ENCODE assay signal across 21 cellular contexts in genomic region chr1:175978926-175979325, GRCh38.
"Had no signal": no experiment of that assay in that cellular context is flagged by ENCODE, and none has a peak within 500 bp of the region (broad histone marks: within the 10 kb centered on the region; RNA-seq: fewer than 3 reads in every experiment).

No MANE protein-coding gene starts in this region.

- H3K4me3 Mint-ChIP-seq: nephron progenitor cell, type B pancreatic cell had no signal

- H3K27me3 ChIP-seq: ascending aorta, breast epithelium, esophagus muscularis mucosa, stomach, testis had no signal

- H3K27me3 Mint-ChIP-seq: progenitor cell of endocrine pancreas, type B pancreatic cell had no signal

- H3K4me1 ChIP-seq: breast epithelium, lower lobe of right lung, testis had no signal

- H3K9me3 ChIP-seq: testis had no signal

- H3K27ac ChIP-seq: breast epithelium, esophagus muscularis mucosa, lower lobe of right lung, skin epidermis, stomach, testis, VCaP had no signal

- DNase-seq: activated CD4-positive, alpha-beta T cell treated with anti-CD3 and anti-CD28 coated beads, Interleukin-2, amount 50 U/mL, for 48 hours; activated naive CD4-positive, alpha-beta T cell treated with Interleukin-2 at 50 U/mL for 16 hours; effector CD8-positive, alpha-beta T cell; foreskin fibroblast; glutamatergic neuron; hippocampal formation; lower lobe of right lung; midbrain; nephron progenitor cell; occipital lobe; stimulated activated CD4-positive, alpha-beta T cell treated with anti-CD3 and anti-CD28 coated beads, Interleukin-2, amount 100 ng/mL, for 48 hours; stomach; T-helper 2 cell; testis had no signal

- ATAC-seq: lower lobe of right lung had no signal

- H3K4me3 ChIP-seq: ascending aorta, breast epithelium, esophagus muscularis mucosa, lower lobe of right lung, skin epidermis, stomach, testis had no signal

- H3K4me1 Mint-ChIP-seq: nephron progenitor cell had no signal

- H3K27ac Mint-ChIP-seq: type B pancreatic cell had no signal
